ENCODE assay signal across 1 cellular context in genomic region chr4:118338518-118338917, GRCh38.
A peak's percentile ranks its signal among the peaks of the same experiment; 100 is the strongest.
TF ChIP-seq lines count a peak whose summit lies in the region.

No MANE protein-coding gene starts in this region.

TF ChIP-seq in HEK293, 187 proteins besides CTCF, POLR2A, EP300 and RAD21 (continued from another document):
- TF ChIP-seq PRDM10 (tag by site-specific recombination; IDR thresholded peaks at IDR 0.05) (peak; percentile 23; the same call in 1 of the 2 replicates), ATF2 (tag by site-specific recombination; IDR thresholded peaks at IDR 0.05; ENCODE audit: low read depth) (peak; percentile 90), PBX3 (CRISPR knock-in tag; IDR thresholded peaks at IDR 0.05) (no peak)
